In the genomic region with DNA sequence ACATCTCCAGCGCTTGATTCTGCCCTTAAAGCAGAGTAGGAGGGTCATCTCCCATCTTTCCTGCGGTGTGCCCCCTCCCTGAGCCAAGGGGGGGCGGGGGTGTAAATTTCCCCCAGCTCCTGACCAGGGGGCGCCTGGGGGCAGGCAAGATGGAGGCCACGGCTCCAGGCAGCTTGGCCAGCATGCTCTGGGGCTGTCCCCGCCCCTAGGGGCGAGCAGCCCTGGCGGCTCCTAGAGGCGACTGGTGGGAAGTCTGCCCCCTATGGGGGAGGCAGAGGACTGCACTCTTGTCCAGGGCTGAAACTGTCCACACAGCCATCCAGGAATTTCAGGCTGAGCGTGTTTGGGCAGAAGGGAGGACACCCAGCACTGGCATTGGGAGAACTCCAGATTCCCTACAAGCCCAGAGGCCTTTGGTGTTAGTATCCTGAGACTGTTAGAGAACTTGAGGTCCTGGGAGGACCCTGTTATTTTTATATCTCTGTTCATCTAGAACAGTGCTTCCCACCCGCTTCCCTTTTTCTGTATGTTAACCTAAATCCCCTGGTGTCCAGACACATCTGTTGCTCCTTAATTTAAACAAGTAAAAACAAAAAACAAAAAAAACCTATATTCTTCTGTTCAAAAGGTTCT, we compare ENCODE assay signal across 11 cellular contexts. TPM values are rescaled to one million over a fixed set of nuclear protein-coding genes. Genes with fewer than 3 reads are reported as not detected.
DNase-seq lines count a peak whose midpoint lies in the region; ATAC-seq and TF ChIP-seq lines count a peak whose summit lies in the region.
"Had no signal": no experiment of that assay in that cellular context is flagged by ENCODE, and none has a peak within 500 bp of the region (broad histone marks: within the 10 kb centered on the region; RNA-seq: fewer than 3 reads in every experiment).

No MANE protein-coding gene starts in this region.

- H3K27me3 ChIP-seq in fibroblast of lung (ENCODE audit: control insufficient read depth, insufficient read depth, low read length) (peaks cover 10% of the 10 kb centered on the region), adrenal gland (peaks cover 4% of the 10 kb centered on the region)

- H3K27ac ChIP-seq in fibroblast of lung (ENCODE audit: insufficient read depth, low read length): no peak overlapping the region
- H3K27ac ChIP-seq in adrenal gland: no peak overlapping the region

- DNase-seq in 8988T (peak; percentile 41), GM10248 (ENCODE audit: extremely low spot score) (no peak), RKO (ENCODE audit: low spot score) (peak; percentile 35), fibroblast of lung (ENCODE audit: low read depth in 2 of 2) (no peak), dedifferentiated amniotic fluid mesenchymal stem cell (ENCODE audit: extremely low spot score) (no peak), adrenal gland (no peak), NCI-H2107 (lab: John Stamatoyannopoulos, UW) (no peak)
- DNase-seq: activated CD4-positive, alpha-beta T cell treated with anti-CD3 and anti-CD28 coated beads, Interleukin-2, amount 50 U/mL, for 4 hours; naive B cell; NCI-H1694 treated with DMSO at 0.1 percent for 48 hours had no signal

- no peak overlapping the region for H3K9ac ChIP-seq in fibroblast of lung (ENCODE audit: insufficient read depth, low read length)

- CTCF ChIA-PET in GM10248 (lab: Yijun Ruan, JAX): interaction anchor here (1.4 to 4.3 kb wide), 3 partner anchors 10 to 52 kb away, joined by 3 to 22 read pairs (median 3); no protein-coding TSS in a partner anchor

- 81 to 96% (median 87%) methylated on average over 6 to 11 of the region's 11 CpGs for WGBS in adrenal gland, 4 donors

- TF ChIP-seq CTCF in GM10248 (IDR thresholded peaks at IDR 0.05; ENCODE audit: control extremely low read depth, extremely low read depth, low read depth, missing control alignments) (peak; percentile 18), fibroblast of lung (conservative IDR thresholded peaks at IDR 0.05 in 1 of 2, IDR thresholded peaks at IDR 0.05 in 1 of 2; ENCODE audit: low read depth in 1 of 2, low read length in 2 of 2) (peak; percentile 35 to 36), adrenal gland (IDR thresholded peaks at IDR 0.05) (no peak)

- no peaks in the 10 kb centered on the region for H3K4me1 ChIP-seq in fibroblast of lung (ENCODE audit: control insufficient read depth, extremely low read depth, insufficient read depth, low read length)
- no peaks in the 10 kb centered on the region for H3K4me1 ChIP-seq in adrenal gland (replicated peaks in 1 of 2)

- TF ChIP-seq POLR2A in adrenal gland (IDR thresholded peaks at IDR 0.05): no peak

- H3K4me3 ChIP-seq in fibroblast of lung (replicated peaks in 1 of 4; ENCODE audit: control extremely low read depth in 1 of 4, insufficient read depth in 1 of 4, low read depth in 3 of 4, low read length in 4 of 4): no peak overlapping the region
- H3K4me3 ChIP-seq in adrenal gland: no peak overlapping the region

- no peaks in the 10 kb centered on the region for H4K20me1 ChIP-seq in fibroblast of lung (ENCODE audit: control insufficient read depth, extremely low read depth, insufficient read depth, low read length)

- no peak overlapping the region for H3K4me2 ChIP-seq in fibroblast of lung (ENCODE audit: extremely low read depth, insufficient read depth, low read length)

- ATAC-seq in HG03565 (IDR thresholded peaks at IDR 0.05; ENCODE audit: unreplicated experiment): no peak

- intact Hi-C loops in adrenal gland (cut with DNase I): no loop called here

- H2AFZ ChIP-seq in fibroblast of lung (ENCODE audit: low read length): no peak overlapping the region

- H3K9me3 ChIP-seq in fibroblast of lung (ENCODE audit: control insufficient read depth, insufficient read depth, low read depth, low read length): no peaks in the 10 kb centered on the region
- H3K9me3 ChIP-seq in adrenal gland (replicated peaks in 1 of 3): no peaks in the 10 kb centered on the region

- H3K79me2 ChIP-seq in fibroblast of lung (ENCODE audit: control insufficient read depth, insufficient read depth, low read length): no peaks in the 10 kb centered on the region

- H3K36me3 ChIP-seq in fibroblast of lung (ENCODE audit: control insufficient read depth, insufficient read depth, low read length) (no peaks in the 10 kb centered on the region), adrenal gland (replicated peaks in 1 of 2) (no peaks in the 10 kb centered on the region)

- POLR2A ChIA-PET in GM10248 (lab: Yijun Ruan, JAX): no interaction called here

RNA-seq across cellular contexts. Expression of gene STRA8, which starts 4.6 kb away (rescaled TPM):
- total RNA-seq in fibroblast of lung (not detected in 2 replicates), adrenal gland (not detected)
- polyA plus RNA-seq in fibroblast of lung (not detected in 2 replicates), adrenal gland (not detected)
- polyA plus RNA-seq in fibroblast of lung (2012): not detected in 2 replicates
- not detected in 2 replicates for polyA minus RNA-seq in fibroblast of lung (ENCODE audit: low replicate concordance)

RNA-seq across cellular contexts. Expression of gene WDR91, which starts 26.9 kb away (rescaled TPM):
- total RNA-seq in fibroblast of lung (17.5 and 27.4 TPM in 2 replicates), adrenal gland (10 to 100 TPM; 11.4 to 29.6 (median 15.5) TPM)
- polyA plus RNA-seq in fibroblast of lung (6.0 and 10.7 TPM in 2 replicates), adrenal gland (10 to 100 TPM in 2 of 3 donors, 1 to 10 TPM in 1; 6.8 to 20.5 (median 19.1) TPM)
- 7.6 and 12.8 TPM in 2 replicates for polyA plus RNA-seq in fibroblast of lung (2012)
- 50.4 and 61.0 TPM in 2 replicates for polyA minus RNA-seq in fibroblast of lung (ENCODE audit: low replicate concordance)

Comparison
In these comparisons a context has a peak if more than half of its experiments do, and no peak if none do; other contexts are left out.
1. DNase-seq: peak in 8988T (single experiment) and RKO (single experiment); none in GM10248 (single experiment), fibroblast of lung (0 of 2), dedifferentiated amniotic fluid mesenchymal stem cell (single experiment), adrenal gland (0 of 7) and NCI-H2107 (single experiment).
2. CTCF ChIP-seq: peak in GM10248 (single experiment) and fibroblast of lung (2 of 2); none in adrenal gland (0 of 6).